8 cellular contexts compared by ENCODE assay signal in the genomic region with DNA sequence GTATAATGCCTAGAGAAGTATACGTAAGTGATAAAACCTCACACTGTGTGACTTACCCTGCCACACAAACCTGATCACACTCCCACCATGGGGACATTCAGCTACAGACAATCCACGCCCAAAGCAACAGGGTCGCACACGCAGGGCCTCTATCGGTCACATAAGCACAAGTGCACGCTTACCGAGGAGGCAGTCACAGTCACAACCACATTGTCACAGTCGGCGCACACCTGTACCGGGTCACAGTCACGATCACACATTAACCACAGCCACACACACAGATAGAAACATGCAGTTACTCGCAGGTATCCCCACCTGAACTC. TPM values are rescaled to one million over a fixed set of nuclear protein-coding genes. Genes with fewer than 3 reads are reported as not detected.
DNase-seq lines count a peak whose midpoint lies in the region; ATAC-seq and TF ChIP-seq lines count a peak whose summit lies in the region.

No MANE protein-coding gene starts in this region.

- no peak for DNase-seq in CD14-positive monocyte (ENCODE audit: low spot score)
- DNase-seq in SJCRH30: peak in 1 of 2 experiments; percentile 9
- DNase-seq in chondrocyte (ENCODE audit: low spot score): no peak
- DNase-seq in memory B cell (ENCODE audit: low spot score in 2 of 2): no peak
- peak in 13 of 49 donors; percentile 20 to 58 (median 36) for DNase-seq in substantia nigra (lab: John Stamatoyannopoulos, UW)

- H3K4me1 Mint-ChIP-seq in CD14-positive monocyte (peaks cover 19% of the 10 kb centered on the region), chondrocyte (ENCODE audit: low read depth) (peaks cover 25% of the 10 kb centered on the region), memory B cell (peaks cover 25% of the 10 kb centered on the region)

- peaks cover 22 to 76% (median 62%) of the 10 kb centered on the region in 7 donors for H3K9me3 Mint-ChIP-seq in CD14-positive monocyte
- H3K9me3 Mint-ChIP-seq in chondrocyte (ENCODE audit: low read depth): peaks cover 8% of the 10 kb centered on the region
- H3K9me3 Mint-ChIP-seq in memory B cell: no peaks in the 10 kb centered on the region

- no peaks in the 10 kb centered on the region for H3K4me1 ChIP-seq in SJCRH30

- peak; percentile 8 for ATAC-seq in GM19023 (IDR thresholded peaks at IDR 0.05; ENCODE audit: unreplicated experiment)
- ATAC-seq in HG03460 (IDR thresholded peaks at IDR 0.05; ENCODE audit: unreplicated experiment): peak; percentile 26
- ATAC-seq in memory B cell (ENCODE audit: low read depth): peak; percentile 20
- ATAC-seq in HG03469 (IDR thresholded peaks at IDR 0.05; ENCODE audit: unreplicated experiment): no peak

- H3K27ac Mint-ChIP-seq in CD14-positive monocyte (peak overlapping the region; percentile 92 to 99 (median 96)), chondrocyte (ENCODE audit: unreplicated experiment) (peak overlapping the region; percentile 100), memory B cell (peak overlapping the region; percentile 92)

- no peaks in the 10 kb centered on the region for H3K27me3 Mint-ChIP-seq in CD14-positive monocyte (ENCODE audit: low read depth in 3 of 3)
- H3K27me3 Mint-ChIP-seq in chondrocyte (ENCODE audit: low read depth): no peaks in the 10 kb centered on the region
- H3K27me3 Mint-ChIP-seq in memory B cell: no peaks in the 10 kb centered on the region

- peaks cover 4% of the 10 kb centered on the region; the same call in 1 of the 2 replicates for H3K36me3 ChIP-seq in SJCRH30

- H3K27me3 ChIP-seq in SJCRH30: no peaks in the 10 kb centered on the region

- H3K4me3 ChIP-seq in SJCRH30: peak overlapping the region; percentile 91

- no peak for TF ChIP-seq CTCF in CD14-positive monocyte (IDR thresholded peaks at IDR 0.05)
- peak; percentile 7 for TF ChIP-seq CTCF in chondrocyte (IDR thresholded peaks at IDR 0.05)

- H3K4me3 Mint-ChIP-seq in CD14-positive monocyte (peak overlapping the region; percentile 99), chondrocyte (ENCODE audit: unreplicated experiment) (peak overlapping the region; percentile 97), memory B cell (peak overlapping the region; percentile 94)

- intact Hi-C loops in CD14-positive monocyte (cut with micrococcal nuclease): loop anchor here (1.0 to 10.0 kb wide), 4 partner anchors 40 to 366 kb away; a partner anchor contains a TSS

- H3K27ac ChIP-seq in SJCRH30: peak overlapping the region; percentile 94
- peak overlapping the region; percentile 98 for H3K27ac ChIP-seq in substantia nigra (ENCODE audit: low read depth, low read length, poor library complexity, severe bottlenecking)

- H3K36me3 Mint-ChIP-seq in CD14-positive monocyte (peaks cover 5 to 8% of the 10 kb centered on the region in 2 donors), chondrocyte (ENCODE audit: low read depth) (peaks cover 2% of the 10 kb centered on the region), memory B cell (peaks cover 2% of the 10 kb centered on the region)

- H3K9me3 ChIP-seq in SJCRH30 (replicated peaks): peaks cover 5% of the 10 kb centered on the region; the same call in 1 of the 2 replicates

RNA-seq across cellular contexts. Expression of a gene that starts 0.6 kb away (rescaled TPM):
- 1 to 10 TPM; 3.6 to 3.9 TPM for polyA plus RNA-seq in CD14-positive monocyte
- 17.8 and 20.9 TPM in 2 replicates for total RNA-seq in SJCRH30 (2014; rRNA removed; shearing (Covaris generic))
- total RNA-seq in chondrocyte: 12.1 to 14.6 TPM (median 13.8 TPM) in 3 replicates

RNA-seq across cellular contexts. Expression of a gene that starts 39.3 kb away (rescaled TPM):
- 1 to 10 TPM; 1.2 to 2.1 TPM for polyA plus RNA-seq in CD14-positive monocyte
- 24.0 and 28.2 TPM in 2 replicates for total RNA-seq in SJCRH30 (2014; rRNA removed; shearing (Covaris generic))
- total RNA-seq in chondrocyte: 14.0 to 16.6 TPM (median 15.5 TPM) in 3 replicates
